9 cellular contexts compared by ENCODE assay signal in the genomic region with DNA sequence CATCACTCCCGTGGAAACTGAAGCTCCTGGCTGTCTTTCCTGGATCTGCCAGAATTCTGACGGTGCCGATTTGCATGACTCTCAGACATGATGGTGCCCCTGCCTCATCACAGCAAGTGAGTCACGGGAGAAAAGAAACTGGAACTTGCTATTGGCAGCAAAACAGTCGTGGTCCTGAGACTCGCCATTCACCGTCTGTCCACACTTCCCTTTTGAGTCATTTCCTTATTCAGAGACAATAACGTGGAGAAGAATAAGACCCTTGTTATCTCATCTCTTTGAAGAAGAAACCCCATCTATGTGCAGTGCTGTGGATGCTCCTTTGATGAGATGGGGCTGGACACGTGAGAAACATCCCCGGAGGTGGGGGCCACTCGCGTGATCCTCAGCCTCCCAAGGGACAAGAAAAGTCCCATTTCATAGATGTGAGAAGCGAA. TPM values are rescaled to one million over a fixed set of nuclear protein-coding genes. Genes with fewer than 3 reads are reported as not detected.
DNase-seq lines count a peak whose midpoint lies in the region; ATAC-seq lines count a peak whose summit lies in the region.
"Had no signal": no experiment of that assay in that cellular context is flagged by ENCODE, and none has a peak within 500 bp of the region (broad histone marks: within the 10 kb centered on the region; RNA-seq: fewer than 3 reads in every experiment).

No MANE protein-coding gene starts in this region.

- H3K36me3 Mint-ChIP-seq in effector memory CD8-positive, alpha-beta T cell (ENCODE audit: insufficient read depth), result no peaks in the 10 kb centered on the region

- intact Hi-C loops in cardiac septum (cut with DNase I), result no loop called here

- H3K4me3 Mint-ChIP-seq in effector memory CD8-positive, alpha-beta T cell, result peak overlapping the region; percentile 68 to 92

- DNase-seq in Kasumi-1 (lab: John Stamatoyannopoulos, UW) (peak; percentile 16 to 18), DMS53 (lab: John Stamatoyannopoulos, UW) (no peak), cardiac septum (ENCODE audit: low spot score) (no peak), NCI-H446 treated with DMSO at 0.1 percent for 48 hours (lab: John Stamatoyannopoulos, UW) (no peak)
- DNase-seq in effector memory CD8-positive, alpha-beta T cell, result peak in 1 of 3 experiments; percentile 13
- no peak for DNase-seq in stimulated activated CD8-positive, alpha-beta memory T cell treated with anti-CD3 and anti-CD28 coated beads, Interleukin-4, amount 100 ng/mL, for 48 hours

- H3K27me3 Mint-ChIP-seq in effector memory CD8-positive, alpha-beta T cell, result no peaks in the 10 kb centered on the region

- H3K27ac Mint-ChIP-seq in effector memory CD8-positive, alpha-beta T cell, result peak overlapping the region; percentile 92 to 94

- peaks cover 26 to 39% of the 10 kb centered on the region in 2 donors for H3K4me1 Mint-ChIP-seq in effector memory CD8-positive, alpha-beta T cell (ENCODE audit: low read depth in 2 of 2)

- ATAC-seq in GM18499 (IDR thresholded peaks at IDR 0.05; ENCODE audit: insufficient read depth, unreplicated experiment), result peak; percentile 46
- peak; percentile 48 for ATAC-seq in GM21515 (IDR thresholded peaks at IDR 0.05; ENCODE audit: unreplicated experiment)
- peak; percentile 58 for ATAC-seq in effector memory CD8-positive, alpha-beta T cell (replicated peaks)

- no peaks in the 10 kb centered on the region for H3K9me3 Mint-ChIP-seq in effector memory CD8-positive, alpha-beta T cell

RNA-seq across cellular contexts. Expression of a gene that starts 4.2 kb away (rescaled TPM):
- not detected for total RNA-seq in cardiac septum
- total RNA-seq: fibroblast of villous mesenchyme had no signal

RNA-seq across cellular contexts. Expression of a gene that starts 30.6 kb away (rescaled TPM):
- not detected for total RNA-seq in cardiac septum
- total RNA-seq: fibroblast of villous mesenchyme had no signal

Comparison
In these comparisons a context has a peak if more than half of its experiments do, and no peak if none do; other contexts are left out.
1. DNase-seq: peak in Kasumi-1 (2 of 2); none in DMS53 (single experiment), stimulated activated CD8-positive, alpha-beta memory T cell treated with anti-CD3 and anti-CD28 coated beads, Interleukin-4, amount 100 ng/mL, for 48 hours (single experiment), cardiac septum (single experiment) and NCI-H446 treated with DMSO at 0.1 percent for 48 hours (single experiment).
2. Peak in every context shown above with its lines, with median percentiles within 50 percentile points of each other: ATAC-seq.